Comparison of ENCODE assay signal across 1 cellular context in the genomic region with DNA sequence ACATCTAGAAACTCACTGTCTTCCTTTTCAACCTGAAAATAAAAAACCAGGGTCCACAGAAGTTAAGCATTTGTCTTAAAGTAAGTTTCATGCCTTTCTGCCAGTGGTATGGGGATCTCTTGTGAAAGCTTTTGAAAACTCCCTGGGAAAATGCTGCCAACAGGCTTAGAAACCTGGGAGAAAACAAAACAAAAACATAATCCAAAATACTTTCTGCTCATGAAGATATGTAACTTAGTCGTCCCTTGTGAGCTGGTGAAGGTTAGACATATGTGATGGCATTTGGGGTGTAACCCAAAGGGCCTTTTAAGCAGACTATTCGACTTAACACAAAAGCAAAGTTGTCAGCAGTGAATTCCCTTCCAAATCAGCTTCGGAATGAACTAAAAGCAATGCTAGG.
TF ChIP-seq lines count a peak whose summit lies in the region.

No MANE protein-coding gene starts in this region.

TF ChIP-seq in GM23338, 12 proteins besides CTCF, POLR2A, EP300 and RAD21 (continued from another document):
- TF ChIP-seq, protein P1, sequence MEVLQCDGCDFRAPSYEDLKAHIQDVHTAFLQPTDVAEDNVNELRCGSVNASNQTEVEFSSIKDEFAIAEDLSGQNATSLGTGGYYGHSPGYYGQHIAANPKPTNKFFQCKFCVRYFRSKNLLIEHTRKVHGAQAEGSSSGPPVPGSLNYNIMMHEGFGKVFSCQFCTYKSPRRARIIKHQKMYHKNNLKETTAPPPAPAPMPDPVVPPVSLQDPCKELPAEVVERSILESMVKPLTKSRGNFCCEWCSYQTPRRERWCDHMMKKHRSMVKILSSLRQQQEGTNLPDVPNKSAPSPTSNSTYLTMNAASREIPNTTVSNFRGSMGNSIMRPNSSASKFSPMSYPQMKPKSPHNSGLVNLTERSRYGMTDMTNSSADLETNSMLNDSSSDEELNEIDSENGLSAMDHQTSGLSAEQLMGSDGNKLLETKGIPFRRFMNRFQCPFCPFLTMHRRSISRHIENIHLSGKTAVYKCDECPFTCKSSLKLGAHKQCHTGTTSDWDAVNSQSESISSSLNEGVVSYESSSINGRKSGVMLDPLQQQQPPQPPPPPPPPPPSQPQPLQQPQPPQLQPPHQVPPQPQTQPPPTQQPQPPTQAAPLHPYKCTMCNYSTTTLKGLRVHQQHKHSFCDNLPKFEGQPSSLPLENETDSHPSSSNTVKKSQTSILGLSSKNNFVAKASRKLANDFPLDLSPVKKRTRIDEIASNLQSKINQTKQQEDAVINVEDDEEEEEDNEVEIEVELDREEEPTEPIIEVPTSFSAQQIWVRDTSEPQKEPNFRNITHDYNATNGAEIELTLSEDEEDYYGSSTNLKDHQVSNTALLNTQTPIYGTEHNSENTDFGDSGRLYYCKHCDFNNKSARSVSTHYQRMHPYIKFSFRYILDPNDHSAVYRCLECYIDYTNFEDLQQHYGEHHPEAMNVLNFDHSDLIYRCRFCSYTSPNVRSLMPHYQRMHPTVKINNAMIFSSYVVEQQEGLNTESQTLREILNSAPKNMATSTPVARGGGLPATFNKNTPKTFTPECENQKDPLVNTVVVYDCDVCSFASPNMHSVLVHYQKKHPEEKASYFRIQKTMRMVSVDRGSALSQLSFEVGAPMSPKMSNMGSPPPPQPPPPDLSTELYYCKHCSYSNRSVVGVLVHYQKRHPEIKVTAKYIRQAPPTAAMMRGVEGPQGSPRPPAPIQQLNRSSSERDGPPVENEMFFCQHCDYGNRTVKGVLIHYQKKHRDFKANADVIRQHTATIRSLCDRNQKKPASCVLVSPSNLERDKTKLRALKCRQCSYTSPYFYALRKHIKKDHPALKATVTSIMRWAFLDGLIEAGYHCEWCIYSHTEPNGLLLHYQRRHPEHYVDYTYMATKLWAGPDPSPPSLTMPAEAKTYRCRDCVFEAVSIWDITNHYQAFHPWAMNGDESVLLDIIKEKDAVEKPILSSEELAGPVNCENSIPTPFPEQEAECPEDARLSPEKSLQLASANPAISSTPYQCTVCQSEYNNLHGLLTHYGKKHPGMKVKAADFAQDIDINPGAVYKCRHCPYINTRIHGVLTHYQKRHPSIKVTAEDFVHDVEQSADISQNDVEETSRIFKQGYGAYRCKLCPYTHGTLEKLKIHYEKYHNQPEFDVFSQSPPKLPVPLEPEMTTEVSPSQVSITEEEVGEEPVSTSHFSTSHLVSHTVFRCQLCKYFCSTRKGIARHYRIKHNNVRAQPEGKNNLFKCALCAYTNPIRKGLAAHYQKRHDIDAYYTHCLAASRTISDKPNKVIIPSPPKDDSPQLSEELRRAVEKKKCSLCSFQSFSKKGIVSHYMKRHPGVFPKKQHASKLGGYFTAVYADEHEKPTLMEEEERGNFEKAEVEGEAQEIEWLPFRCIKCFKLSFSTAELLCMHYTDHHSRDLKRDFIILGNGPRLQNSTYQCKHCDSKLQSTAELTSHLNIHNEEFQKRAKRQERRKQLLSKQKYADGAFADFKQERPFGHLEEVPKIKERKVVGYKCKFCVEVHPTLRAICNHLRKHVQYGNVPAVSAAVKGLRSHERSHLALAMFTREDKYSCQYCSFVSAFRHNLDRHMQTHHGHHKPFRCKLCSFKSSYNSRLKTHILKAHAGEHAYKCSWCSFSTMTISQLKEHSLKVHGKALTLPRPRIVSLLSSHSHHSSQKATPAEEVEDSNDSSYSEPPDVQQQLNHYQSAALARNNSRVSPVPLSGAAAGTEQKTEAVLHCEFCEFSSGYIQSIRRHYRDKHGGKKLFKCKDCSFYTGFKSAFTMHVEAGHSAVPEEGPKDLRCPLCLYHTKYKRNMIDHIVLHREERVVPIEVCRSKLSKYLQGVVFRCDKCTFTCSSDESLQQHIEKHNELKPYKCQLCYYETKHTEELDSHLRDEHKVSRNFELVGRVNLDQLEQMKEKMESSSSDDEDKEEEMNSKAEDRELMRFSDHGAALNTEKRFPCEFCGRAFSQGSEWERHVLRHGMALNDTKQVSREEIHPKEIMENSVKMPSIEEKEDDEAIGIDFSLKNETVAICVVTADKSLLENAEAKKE (CRISPR knock-in tag; IDR thresholded peaks at IDR 0.05) = no peak
- no peak for TF ChIP-seq NANOG (IDR thresholded peaks at IDR 0.05; ENCODE audit: borderline replicate concordance)
- TF ChIP-seq STAT1 (IDR thresholded peaks at IDR 0.05; ENCODE audit: unreplicated experiment) = no peak
- no peak for TF ChIP-seq EZH2phosphoT487 (IDR thresholded peaks at IDR 0.05; ENCODE audit: unreplicated experiment)
- TF ChIP-seq EZH2 (IDR thresholded peaks at IDR 0.05; ENCODE audit: low read depth, unreplicated experiment) = no peak
- no peak for TF ChIP-seq POLR2AphosphoS5 (IDR thresholded peaks at IDR 0.05; ENCODE audit: low read depth)
TF ChIP-seq in GM23338: peak in this region for 0.
